Comparison of ENCODE assay signal across 8 cellular contexts in the genomic region with DNA sequence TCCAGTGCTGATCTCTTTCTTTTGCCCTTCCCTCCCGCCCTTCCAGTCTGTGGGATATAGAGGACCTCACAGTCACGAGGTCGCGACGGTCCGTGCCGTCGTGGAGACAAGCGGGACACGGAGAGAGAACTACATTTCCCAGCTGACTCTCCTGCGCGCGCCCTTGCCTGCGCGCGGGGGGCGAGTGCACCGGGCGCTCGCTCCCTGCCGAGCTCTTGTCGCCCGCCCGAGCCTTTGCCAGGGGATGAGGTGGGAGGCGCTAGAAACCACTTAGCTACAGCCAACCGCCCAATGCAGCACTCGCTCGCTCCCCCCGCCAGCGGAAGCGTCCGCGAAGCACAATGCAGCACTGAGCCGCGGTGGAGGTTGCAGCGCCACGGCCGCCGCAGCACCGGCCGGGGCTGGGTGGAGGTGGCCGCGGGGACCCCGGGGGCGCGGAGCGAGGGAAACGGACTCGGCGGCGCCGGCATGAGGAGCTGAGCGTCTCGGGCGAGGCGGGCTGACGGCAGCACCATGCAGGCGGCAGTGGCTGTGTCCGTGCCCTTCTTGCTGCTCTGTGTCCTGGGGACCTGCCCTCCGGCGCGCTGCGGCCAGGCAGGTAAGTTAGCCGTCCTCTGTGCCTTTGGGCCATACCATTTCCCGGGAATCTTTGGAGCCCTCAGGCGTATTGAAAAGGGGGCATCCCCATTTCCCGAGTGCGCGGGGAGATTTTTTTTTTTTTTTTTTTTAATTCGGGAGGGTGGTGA. TPM values are rescaled to one million over a fixed set of nuclear protein-coding genes. Genes with fewer than 3 reads are reported as not detected.
DNase-seq lines count a peak whose midpoint lies in the region; ATAC-seq and TF ChIP-seq lines count a peak whose summit lies in the region.

A gene with protein sequence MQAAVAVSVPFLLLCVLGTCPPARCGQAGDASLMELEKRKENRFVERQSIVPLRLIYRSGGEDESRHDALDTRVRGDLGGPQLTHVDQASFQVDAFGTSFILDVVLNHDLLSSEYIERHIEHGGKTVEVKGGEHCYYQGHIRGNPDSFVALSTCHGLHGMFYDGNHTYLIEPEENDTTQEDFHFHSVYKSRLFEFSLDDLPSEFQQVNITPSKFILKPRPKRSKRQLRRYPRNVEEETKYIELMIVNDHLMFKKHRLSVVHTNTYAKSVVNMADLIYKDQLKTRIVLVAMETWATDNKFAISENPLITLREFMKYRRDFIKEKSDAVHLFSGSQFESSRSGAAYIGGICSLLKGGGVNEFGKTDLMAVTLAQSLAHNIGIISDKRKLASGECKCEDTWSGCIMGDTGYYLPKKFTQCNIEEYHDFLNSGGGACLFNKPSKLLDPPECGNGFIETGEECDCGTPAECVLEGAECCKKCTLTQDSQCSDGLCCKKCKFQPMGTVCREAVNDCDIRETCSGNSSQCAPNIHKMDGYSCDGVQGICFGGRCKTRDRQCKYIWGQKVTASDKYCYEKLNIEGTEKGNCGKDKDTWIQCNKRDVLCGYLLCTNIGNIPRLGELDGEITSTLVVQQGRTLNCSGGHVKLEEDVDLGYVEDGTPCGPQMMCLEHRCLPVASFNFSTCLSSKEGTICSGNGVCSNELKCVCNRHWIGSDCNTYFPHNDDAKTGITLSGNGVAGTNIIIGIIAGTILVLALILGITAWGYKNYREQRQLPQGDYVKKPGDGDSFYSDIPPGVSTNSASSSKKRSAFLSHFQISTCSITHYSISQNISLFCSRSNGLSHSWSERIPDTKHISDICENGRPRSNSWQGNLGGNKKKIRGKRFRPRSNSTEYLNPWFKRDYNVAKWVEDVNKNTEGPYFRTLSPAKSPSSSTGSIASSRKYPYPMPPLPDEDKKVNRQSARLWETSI (plus strand): TSS at position 299 of the 746 bp plus-strand sequence. CDS start 215 bp downstream, at position 514.

- no peaks in the 10 kb centered on the region for H3K36me3 Mint-ChIP-seq in Caco-2 (ENCODE audit: insufficient read depth, unreplicated experiment)
- H3K36me3 Mint-ChIP-seq in activated CD8-positive, alpha-beta memory T cell treated with anti-CD3 and anti-CD28 coated beads, Interleukin-2, amount 10 ng/mL, durations not matched to agents 7 days and 5 days = peaks cover 6% of the 10 kb centered on the region
- H3K36me3 Mint-ChIP-seq in mesothelial cell of epicardium = no peaks in the 10 kb centered on the region

- peak within 1 kb of the TSS; percentile 77 for H3K9ac ChIP-seq in endocrine pancreas (ENCODE audit: control insufficient read depth, insufficient read depth, low read length)

- no peak for TF ChIP-seq CTCF in Caco-2 (IDR thresholded peaks at IDR 0.05; ENCODE audit: insufficient read depth in 1 of 2, low read depth in 1 of 2, low read length in 1 of 2, severe bottlenecking in 1 of 2, unreplicated experiment in 1 of 2)
- no peak for TF ChIP-seq CTCF in mesothelial cell of epicardium (IDR thresholded peaks at IDR 0.05; ENCODE audit: unreplicated experiment)

- H3K27ac Mint-ChIP-seq in Caco-2 (ENCODE audit: unreplicated experiment) = peak within 1 kb of the TSS; percentile 52
- H3K27ac Mint-ChIP-seq in activated CD8-positive, alpha-beta memory T cell treated with anti-CD3 and anti-CD28 coated beads, Interleukin-2, amount 10 ng/mL, durations not matched to agents 7 days and 5 days = peak within 1 kb of the TSS; percentile 74
- H3K27ac Mint-ChIP-seq in mesothelial cell of epicardium = no peak within 1 kb of the TSS

- H3K9me3 Mint-ChIP-seq in Caco-2 (ENCODE audit: unreplicated experiment) (no peaks in the 10 kb centered on the region), mesothelial cell of epicardium (peaks cover 4% of the 10 kb centered on the region)
- H3K9me3 Mint-ChIP-seq in activated CD8-positive, alpha-beta memory T cell treated with anti-CD3 and anti-CD28 coated beads, Interleukin-2, amount 10 ng/mL, durations not matched to agents 7 days and 5 days (ENCODE audit: low read depth) = no peaks in the 10 kb centered on the region

- H3K27me3 ChIP-seq in Caco-2 (replicated peaks; ENCODE audit: control insufficient read depth, insufficient read depth, low read length) (no peaks in the 10 kb centered on the region), endocrine pancreas (ENCODE audit: control insufficient read depth, insufficient read depth, low read length) (no peaks in the 10 kb centered on the region)

- H3K36me3 ChIP-seq in Caco-2 (ENCODE audit: control insufficient read depth, insufficient read depth, low read length) = no peaks in the 10 kb centered on the region
- no peaks in the 10 kb centered on the region for H3K36me3 ChIP-seq in endocrine pancreas (ENCODE audit: control insufficient read depth, insufficient read depth, low read length)

- CTCF ChIA-PET in Caco-2 (lab: Charles Lee) = interaction anchor here (0.6 to 1.3 kb wide), 4 partner anchors 11 to 104 kb away, joined by 3 to 6 read pairs (median 4); no protein-coding TSS in a partner anchor
- CTCF ChIA-PET in activated CD8-positive, alpha-beta memory T cell treated with anti-CD3 and anti-CD28 coated beads, Interleukin-2, amount 10 ng/mL, durations not matched to agents 7 days and 5 days (lab: Charles Lee) = interaction anchor here (0.7 to 2.3 kb wide), 4 partner anchors 10 to 345 kb away, joined by 3 to 10 read pairs (median 4); no protein-coding TSS in a partner anchor

- H3K4me1 ChIP-seq in Caco-2 (peaks cover 12% of the 10 kb centered on the region), endocrine pancreas (ENCODE audit: control insufficient read depth, insufficient read depth, low read length) (peaks cover 9% of the 10 kb centered on the region)

- no TSS peak for BruUV-seq in Caco-2 (replicated peaks; lab: Mats Ljungman, UMichigan)

- ATAC-seq in GM21360 (IDR thresholded peaks at IDR 0.05; ENCODE audit: unreplicated experiment) = peak; percentile 95
- ATAC-seq in activated CD8-positive, alpha-beta memory T cell treated with anti-CD3 and anti-CD28 coated beads, Interleukin-2, amount 10 ng/mL, durations not matched to agents 7 days and 5 days = peak; percentile 95

- H3K4me3 Mint-ChIP-seq in Caco-2 (ENCODE audit: unreplicated experiment) (peak within 1 kb of the TSS; percentile 91), mesothelial cell of epicardium (peak within 1 kb of the TSS; percentile 89)
- H3K4me3 Mint-ChIP-seq in activated CD8-positive, alpha-beta memory T cell treated with anti-CD3 and anti-CD28 coated beads, Interleukin-2, amount 10 ng/mL, durations not matched to agents 7 days and 5 days = peak within 1 kb of the TSS; percentile 83

- H3K27me3 Mint-ChIP-seq in Caco-2 (ENCODE audit: insufficient read depth, unreplicated experiment) (peaks cover 8% of the 10 kb centered on the region), mesothelial cell of epicardium (ENCODE audit: low read depth) (peaks cover 47% of the 10 kb centered on the region)
- peaks cover 9% of the 10 kb centered on the region for H3K27me3 Mint-ChIP-seq in activated CD8-positive, alpha-beta memory T cell treated with anti-CD3 and anti-CD28 coated beads, Interleukin-2, amount 10 ng/mL, durations not matched to agents 7 days and 5 days

- POLR2A ChIA-PET in Caco-2 (lab: Charles Lee) = interaction anchor here (0.7 to 0.9 kb wide), 2 partner anchors 34 to 293 kb away, joined by 3 to 6 read pairs; no protein-coding TSS in a partner anchor

- H3K4me3 ChIP-seq in Caco-2 (ENCODE audit: low read depth, low read length) (peak within 1 kb of the TSS; percentile 81), endocrine pancreas (ENCODE audit: control insufficient read depth, insufficient read depth, low read length) (peak within 1 kb of the TSS; percentile 77)

- intact Hi-C loops in Caco-2 (cut with micrococcal nuclease; ENCODE audit: unreplicated experiment) = loop anchor here (1.0 to 2.0 kb wide), 4 partner anchors 27 to 177 kb away; a partner anchor contains a TSS

- H3K4me1 Mint-ChIP-seq in Caco-2 (ENCODE audit: low read depth, unreplicated experiment) = peaks cover 12% of the 10 kb centered on the region
- H3K4me1 Mint-ChIP-seq in activated CD8-positive, alpha-beta memory T cell treated with anti-CD3 and anti-CD28 coated beads, Interleukin-2, amount 10 ng/mL, durations not matched to agents 7 days and 5 days = peaks cover 14% of the 10 kb centered on the region
- peaks cover 10% of the 10 kb centered on the region for H3K4me1 Mint-ChIP-seq in mesothelial cell of epicardium

- peak; percentile 90 for DNase-seq in Caco-2
- DNase-seq in HT-29 (ENCODE audit: low spot score) = peak; percentile 96
- peak; percentile 96 to 98 for DNase-seq in NOMO-1 (lab: John Stamatoyannopoulos, UW; ENCODE audit: unreplicated experiment in 2 of 2)
- peak; percentile 95 for DNase-seq in activated CD8-positive, alpha-beta memory T cell treated with anti-CD3 and anti-CD28 coated beads, Interleukin-2, amount 10 ng/mL, durations not matched to agents 7 days and 5 days
- peak; percentile 50 to 82 for DNase-seq in mesothelial cell of epicardium (ENCODE audit: low spot score in 2 of 2, unreplicated experiment in 2 of 2)
- peak; percentile 72 to 74 for DNase-seq in stimulated activated CD8-positive, alpha-beta memory T cell treated with anti-CD3 and anti-CD28 coated beads, Interleukin-15, amount 100 ng/mL, for 4 hours (ENCODE audit: low read depth in 2 of 2)

- H3K9me3 ChIP-seq in Caco-2 (no peaks in the 10 kb centered on the region), endocrine pancreas (ENCODE audit: control insufficient read depth, low read length) (no peaks in the 10 kb centered on the region)

RNA-seq across cellular contexts. Expression of the gene that starts here (rescaled TPM):
- total RNA-seq in Caco-2 (2022) (10.1 and 15.7 TPM in 2 replicates), mesothelial cell of epicardium (4.3 to 6.3 TPM (median 4.7 TPM) in 3 replicates)
- 10.4 and 12.3 TPM in 2 replicates for total RNA-seq in HT-29 (2014; rRNA removed; shearing (Covaris generic))
- 1 to 10 TPM; 5.2 to 5.8 TPM for total RNA-seq in activated CD8-positive, alpha-beta memory T cell treated with anti-CD3 and anti-CD28 coated beads, Interleukin-2, amount 10 ng/mL, durations not matched to agents 7 days and 5 days

Comparison
In these comparisons a context has a peak if more than half of its experiments do, and no peak if none do; other contexts are left out.
1. Peak in every context shown above with its lines: DNase-seq, ATAC-seq and H3K4me3 ChIP-seq.